In genomic region chr17:38351412-38352222, GRCh38 we compare ENCODE assay signal across 8 cellular contexts. TPM values are rescaled to one million over a fixed set of nuclear protein-coding genes. Genes with fewer than 3 reads are reported as not detected.
DNase-seq lines count a peak whose midpoint lies in the region; ATAC-seq and TF ChIP-seq lines count a peak whose summit lies in the region.

Gene SOCS7, plus strand, starts transcription at chr17:38351844. Its CDS starts 209 bp downstream, at chr17:38352053.

- in situ Hi-C loops in GM23248 (cut with MboI), result no loop called here

- WGBS in GM23248 (ENCODE audit: low coverage in 1 of 2, low lambda C conversion rate in 2 of 2, missing lambda C conversion rate in 2 of 2), 2 experiments, result 8 to 15% methylated on average over 46 to 82 of the region's 84 CpGs

- intact Hi-C loops in natural killer cell (cut with micrococcal nuclease), result no loop called here

- DNase-seq in DND-41, result peak; percentile 93
- DNase-seq in GM23248, result peak; percentile 95
- DNase-seq in Kasumi-1 (lab: John Stamatoyannopoulos, UW), result peak; percentile 74 to 89
- peak; percentile 94 for DNase-seq in RKO (ENCODE audit: low spot score)
- peak; percentile 88 to 89 for DNase-seq in activated T-helper 1 cell treated with anti-CD3 and anti-CD28 coated beads, Interleukin-2, amount 50 U/mL, for 16 hours (ENCODE audit: low read depth in 1 of 2, low spot score in 1 of 2)
- DNase-seq in fibroblast of peridontal ligament (ENCODE audit: extremely low read depth), result peak; percentile 86
- DNase-seq in natural killer cell, result peak; percentile 93
- DNase-seq in stimulated activated naive CD4-positive, alpha-beta T cell (lab: John Stamatoyannopoulos, UW), result peak; percentile 74 to 90 (median 86)

- peaks cover 41 to 45% of the 10 kb centered on the region in 2 donors for H3K4me1 Mint-ChIP-seq in natural killer cell

- H3K79me2 ChIP-seq in DND-41 (ENCODE audit: insufficient read depth, low read length) (peaks cover 47% of the 10 kb centered on the region), GM23248 (ENCODE audit: insufficient read depth) (peaks cover 45% of the 10 kb centered on the region)

- no peaks in the 10 kb centered on the region for H3K36me3 Mint-ChIP-seq in natural killer cell

- ATAC-seq in DND-41 (ENCODE audit: insufficient read depth, low read depth), result peak; percentile 78
- peak; percentile 91 to 96 (median 93) for ATAC-seq in natural killer cell

- no peaks in the 10 kb centered on the region for H3F3A ChIP-seq in GM23248 (ENCODE audit: insufficient read depth)

- peak within 1 kb of the TSS; percentile 61 to 73 for H3K4me3 ChIP-seq in DND-41 (ENCODE audit: low read depth in 1 of 2, low read length in 2 of 2)
- H3K4me3 ChIP-seq in GM23248, result peak within 1 kb of the TSS; percentile 89

- H3K36me3 ChIP-seq in DND-41 (ENCODE audit: insufficient read depth, low read length) (peaks cover 4% of the 10 kb centered on the region; the same call in 1 of the 2 replicates), GM23248 (ENCODE audit: low read depth) (no peaks in the 10 kb centered on the region)

- H3K9ac ChIP-seq in DND-41 (ENCODE audit: low read depth, low read length) (peak within 1 kb of the TSS; percentile 84), GM23248 (peak within 1 kb of the TSS; percentile 80)

- TF ChIP-seq CTCF in DND-41 (IDR thresholded peaks at IDR 0.05; ENCODE audit: borderline replicate concordance, extremely low read depth, low read length, poor library complexity, severe bottlenecking), result no peak
- TF ChIP-seq CTCF in natural killer cell (IDR thresholded peaks at IDR 0.05), result no peak

- no peaks in the 10 kb centered on the region for H3K9me3 Mint-ChIP-seq in natural killer cell

- H3K4me1 ChIP-seq in DND-41 (ENCODE audit: insufficient read depth, low read length) (peaks cover 62% of the 10 kb centered on the region), GM23248 (ENCODE audit: insufficient read depth) (peaks cover 14% of the 10 kb centered on the region)

- peak within 1 kb of the TSS; percentile 81 for H2AFZ ChIP-seq in DND-41 (ENCODE audit: low read depth, low read length)
- peak within 1 kb of the TSS; percentile 96 for H2AFZ ChIP-seq in GM23248

- H3K9me2 ChIP-seq in GM23248 (ENCODE audit: insufficient read depth), result no peaks in the 10 kb centered on the region

- peaks cover 27% of the 10 kb centered on the region for H4K20me1 ChIP-seq in DND-41 (ENCODE audit: insufficient read depth, low read length)
- H4K20me1 ChIP-seq in GM23248 (ENCODE audit: insufficient read depth), result no peaks in the 10 kb centered on the region

- H3K9me3 ChIP-seq in DND-41 (ENCODE audit: insufficient read depth, low read length, severe bottlenecking), result no peaks in the 10 kb centered on the region
- no peaks in the 10 kb centered on the region for H3K9me3 ChIP-seq in GM23248 (ENCODE audit: low read depth)

- H3K4me3 Mint-ChIP-seq in natural killer cell, result peak within 1 kb of the TSS; percentile 94

- no peaks in the 10 kb centered on the region for H3K27me3 Mint-ChIP-seq in natural killer cell (ENCODE audit: low read depth in 2 of 2)

- H3K27ac Mint-ChIP-seq in natural killer cell, result peak within 1 kb of the TSS; percentile 94 to 95

- H3K4me2 ChIP-seq in DND-41 (ENCODE audit: insufficient read depth, low read length) (peak within 1 kb of the TSS; percentile 91), GM23248 (ENCODE audit: unreplicated experiment) (peak within 1 kb of the TSS; percentile 92)

- H3K27ac ChIP-seq in DND-41 (ENCODE audit: low read length) (peak within 1 kb of the TSS; percentile 84), GM23248 (peak within 1 kb of the TSS; percentile 69)

- no peaks in the 10 kb centered on the region for H3K27me3 ChIP-seq in DND-41 (ENCODE audit: insufficient read depth, low read length, poor library complexity)
- no peaks in the 10 kb centered on the region for H3K27me3 ChIP-seq in GM23248 (replicated peaks; ENCODE audit: insufficient read depth)

RNA-seq across cellular contexts. Expression of gene SOCS7, which starts in this region (rescaled TPM):
- total RNA-seq in GM23248 (2014; rRNA removed; shearing (Covaris generic)), result 6.8 and 9.9 TPM in 2 replicates
- 1.3 TPM in 2 replicates for polyA plus RNA-seq in GM23248 (2016; fragmentation: Nextera tagmentation; extraction: Ambion mirVana)
- 10 to 100 TPM; 13.6 to 31.8 (median 21.2) TPM for total RNA-seq in natural killer cell

Comparison
In these comparisons a context has a peak if more than half of its experiments do, and no peak if none do; other contexts are left out.
1. Peak in every context shown above with its lines: DNase-seq, ATAC-seq, H3K4me3 ChIP-seq and H3K27ac ChIP-seq.